ENCODE assay signal across 8 cellular contexts in genomic region chr5:180494060-180494509, GRCh38. TPM values are rescaled to one million over a fixed set of nuclear protein-coding genes. Genes with fewer than 3 reads are reported as not detected.
DNase-seq lines count a peak whose midpoint lies in the region; ATAC-seq and TF ChIP-seq lines count a peak whose summit lies in the region.

TSS of gene CNOT6 (plus strand) at chr5:180494379. CDS start at chr5:180529277, 34,898 bp downstream.

- peaks cover 47% of the 10 kb centered on the region for H3K79me2 ChIP-seq in osteoblast (ENCODE audit: insufficient read depth, low read length)

- H3K4me3 Mint-ChIP-seq in activated naive CD8-positive, alpha-beta T cell, result peak within 1 kb of the TSS; percentile 92
- H3K4me3 Mint-ChIP-seq in glutamatergic neuron (ENCODE audit: unreplicated experiment), result peak within 1 kb of the TSS; percentile 94

- intact Hi-C loops in testis (cut with DNase I; ENCODE audit: low total_unique reads), result no loop called here

- H3K27ac ChIP-seq in osteoblast (ENCODE audit: low read depth, low read length), result peak within 1 kb of the TSS; percentile 72
- peak within 1 kb of the TSS; percentile 91 to 95 for H3K27ac ChIP-seq in testis

- H3K27me3 ChIP-seq in osteoblast (ENCODE audit: insufficient read depth, low read length), result no peaks in the 10 kb centered on the region
- H3K27me3 ChIP-seq in testis, result no peaks in the 10 kb centered on the region

- H3K4me2 ChIP-seq in osteoblast (ENCODE audit: insufficient read depth, low read length), result peak within 1 kb of the TSS; percentile 98

- H3K4me1 ChIP-seq in osteoblast (ENCODE audit: insufficient read depth, low read length), result peaks cover 20% of the 10 kb centered on the region
- peaks cover 7% of the 10 kb centered on the region for H3K4me1 ChIP-seq in testis

- peak within 1 kb of the TSS; percentile 93 for H2AFZ ChIP-seq in osteoblast (ENCODE audit: low read length)

- H3K9me3 ChIP-seq in osteoblast (ENCODE audit: low read depth, low read length) (no peaks in the 10 kb centered on the region), testis (no peaks in the 10 kb centered on the region)

- H3K36me3 Mint-ChIP-seq in activated naive CD8-positive, alpha-beta T cell, result peaks cover 10% of the 10 kb centered on the region
- H3K36me3 Mint-ChIP-seq in glutamatergic neuron (ENCODE audit: unreplicated experiment), result no peaks in the 10 kb centered on the region

- TF ChIP-seq CTCF in glutamatergic neuron (IDR thresholded peaks at IDR 0.05; ENCODE audit: partially characterized antibody, unreplicated experiment), result no peak
- TF ChIP-seq CTCF in osteoblast (IDR thresholded peaks at IDR 0.05; ENCODE audit: extremely low read depth, low read depth, low read length), result no peak
- TF ChIP-seq CTCF in testis (IDR thresholded peaks at IDR 0.05), result no peak

- H3K36me3 ChIP-seq in osteoblast (ENCODE audit: insufficient read depth, low read length), result peaks cover 15% of the 10 kb centered on the region
- no peaks in the 10 kb centered on the region for H3K36me3 ChIP-seq in testis (ENCODE audit: low read depth, missing control alignments)

- no peaks in the 10 kb centered on the region for H3K9me3 Mint-ChIP-seq in activated naive CD8-positive, alpha-beta T cell (ENCODE audit: low read depth)
- peaks cover 12% of the 10 kb centered on the region for H3K9me3 Mint-ChIP-seq in glutamatergic neuron (ENCODE audit: unreplicated experiment)

- no peaks in the 10 kb centered on the region for H3K27me3 Mint-ChIP-seq in activated naive CD8-positive, alpha-beta T cell
- H3K27me3 Mint-ChIP-seq in glutamatergic neuron (ENCODE audit: unreplicated experiment), result peaks cover 7% of the 10 kb centered on the region

- peak; percentile 70 for DNase-seq in NCI-H1105 (lab: John Stamatoyannopoulos, UW)
- DNase-seq in SKM-1 treated with dmso at 0.1 percent for 144 hours (lab: John Stamatoyannopoulos, UW; ENCODE audit: unreplicated experiment), result peak; percentile 91
- peak; percentile 98 for DNase-seq in glutamatergic neuron
- DNase-seq in osteoblast (ENCODE audit: insufficient read length, low spot score, missing footprints), result peak; percentile 100
- peak; percentile 94 for DNase-seq in testis

- H4K20me1 ChIP-seq in osteoblast (ENCODE audit: insufficient read depth, low read length), result peaks cover 29% of the 10 kb centered on the region

- peak within 1 kb of the TSS; percentile 89 for H3K27ac Mint-ChIP-seq in activated naive CD8-positive, alpha-beta T cell
- peak within 1 kb of the TSS; percentile 92 for H3K27ac Mint-ChIP-seq in glutamatergic neuron (ENCODE audit: unreplicated experiment)

- peaks cover 36% of the 10 kb centered on the region for H3K4me1 Mint-ChIP-seq in activated naive CD8-positive, alpha-beta T cell (ENCODE audit: low read depth)
- peaks cover 18% of the 10 kb centered on the region for H3K4me1 Mint-ChIP-seq in glutamatergic neuron (ENCODE audit: low read depth, unreplicated experiment)

- ATAC-seq in HG02642 (IDR thresholded peaks at IDR 0.05; ENCODE audit: poor library complexity, unreplicated experiment), result peak; percentile 91

- WGBS in testis, 2 donors, result 1 to 2% methylated on average over 40 to 54 of the region's 56 CpGs

- TF ChIP-seq POLR2A in GM10847 (IDR thresholded peaks at IDR 0.05; ENCODE audit: extremely low read depth, insufficient read length), result peak; percentile 79
- no peak for TF ChIP-seq POLR2A in testis (IDR thresholded peaks at IDR 0.05)

- H3K4me3 ChIP-seq in osteoblast (ENCODE audit: insufficient read depth, low read length), result peak within 1 kb of the TSS; percentile 87
- H3K4me3 ChIP-seq in testis, result peak within 1 kb of the TSS; percentile 87 to 95

RNA-seq across cellular contexts. Expression of gene CNOT6, which starts in this region (rescaled TPM):
- total RNA-seq in glutamatergic neuron (ENCODE audit: unreplicated experiment) (62.0 TPM), osteoblast (7.1 and 8.3 TPM in 2 replicates), testis (10 to 100 TPM; 28.9 to 29.7 TPM)
- polyA plus RNA-seq in testis (ENCODE audit: insufficient read depth, low read depth, low replicate concordance), result 22.1 TPM

Comparison
In these comparisons a context has a peak if more than half of its experiments do, and no peak if none do; other contexts are left out.
1. Peak in every context shown above with its lines: DNase-seq, ATAC-seq, H3K4me3 ChIP-seq and H3K27ac ChIP-seq.